Comparison of ENCODE assay signal across 30 cellular contexts in genomic region chr17:22512997-22513538, GRCh38.
DNase-seq lines count a peak whose midpoint lies in the region; ATAC-seq and TF ChIP-seq lines count a peak whose summit lies in the region.
"Had no signal": no experiment of that assay in that cellular context is flagged by ENCODE, and none has a peak within 500 bp of the region (broad histone marks: within the 10 kb centered on the region; RNA-seq: fewer than 3 reads in every experiment).

No MANE protein-coding gene starts in this region.

- H3K4me2 ChIP-seq in PC-9: no peak overlapping the region
- H3K4me2 ChIP-seq: KMS-11 had no signal

- H3K4me1 Mint-ChIP-seq in naive thymus-derived CD4-positive, alpha-beta T cell: peaks cover 0 to 2% (median 0%) of the 10 kb centered on the region in 7 donors
- H3K4me1 Mint-ChIP-seq in stimulated activated naive CD8-positive, alpha-beta T cell treated with anti-CD3 and anti-CD28 coated beads, Interleukin-15, amount 100 ng/mL, for 72 hours: no peaks in the 10 kb centered on the region
- H3K4me1 Mint-ChIP-seq: T-cell had no signal

- POLR2A ChIA-PET in PC-9 (lab: Charles Lee; ENCODE audit: unreplicated experiment): no interaction called here
- POLR2A ChIA-PET in naive thymus-derived CD4-positive, alpha-beta T cell (lab: Charles Lee): no interaction called here

- intact Hi-C loops in PC-9 (cut with micrococcal nuclease; ENCODE audit: unreplicated experiment): no loop called here
- intact Hi-C loops in naive thymus-derived CD4-positive, alpha-beta T cell (cut with micrococcal nuclease): no loop called here

- H3K4me1 ChIP-seq in PC-9 (replicated peaks; ENCODE audit: insufficient read depth): no peaks in the 10 kb centered on the region
- no peaks in the 10 kb centered on the region for H3K4me1 ChIP-seq in naive thymus-derived CD4-positive, alpha-beta T cell (ENCODE audit: control insufficient read depth in 2 of 2, insufficient read depth in 2 of 2, low read length in 2 of 2)
- H3K4me1 ChIP-seq: Caco-2, spleen, tibial nerve had no signal

- peak; percentile 24 for ATAC-seq in naive thymus-derived CD4-positive, alpha-beta T cell
- ATAC-seq in GM18502 (IDR thresholded peaks at IDR 0.05; ENCODE audit: poor library complexity, unreplicated experiment) (no peak), HG03469 (IDR thresholded peaks at IDR 0.05; ENCODE audit: unreplicated experiment) (no peak)
- ATAC-seq in stimulated activated naive CD8-positive, alpha-beta T cell treated with anti-CD3 and anti-CD28 coated beads, Interleukin-15, amount 100 ng/mL, for 72 hours: no peak
- ATAC-seq: stimulated activated naive CD8-positive, alpha-beta T cell treated with anti-CD3 and anti-CD28 coated beads, Interleukin-15, Interleukin-2, amounts not matched to agents 100 U/mL and 50 U/mL, for 24 hours; T-cell had no signal

- no peaks in the 10 kb centered on the region for H4K20me1 ChIP-seq in PC-9 (ENCODE audit: insufficient read depth)

- peaks cover 3 to 26% (median 14%) of the 10 kb centered on the region in 11 donors for H3K9me3 Mint-ChIP-seq in naive thymus-derived CD4-positive, alpha-beta T cell
- peaks cover 0 to 40% of the 10 kb centered on the region in 2 donors for H3K9me3 Mint-ChIP-seq in stimulated activated naive CD8-positive, alpha-beta T cell treated with anti-CD3 and anti-CD28 coated beads, Interleukin-15, amount 100 ng/mL, for 72 hours

- H3K4me3 ChIP-seq in PC-9: no peak overlapping the region
- no peak overlapping the region for H3K4me3 ChIP-seq in naive thymus-derived CD4-positive, alpha-beta T cell (ENCODE audit: low read length)
- H3K4me3 ChIP-seq: coronary artery, spleen, tibial nerve had no signal

- CTCF ChIA-PET in PC-9 (lab: Charles Lee): no interaction called here
- CTCF ChIA-PET in naive thymus-derived CD4-positive, alpha-beta T cell (lab: Charles Lee): no interaction called here

- H3F3A ChIP-seq in PC-9 (ENCODE audit: insufficient read depth, low read depth): no peaks in the 10 kb centered on the region

- no peak overlapping the region for H2AFZ ChIP-seq in PC-9

- H3K9me3 ChIP-seq in PC-9 (ENCODE audit: insufficient read depth, low read depth): no peaks in the 10 kb centered on the region
- H3K9me3 ChIP-seq in naive thymus-derived CD4-positive, alpha-beta T cell (ENCODE audit: control insufficient read depth in 2 of 3, low read length in 3 of 3): peaks cover 0 to 4% (median 0%) of the 10 kb centered on the region in 3 experiments

- peaks cover 0 to 4% (median 0%) of the 10 kb centered on the region in 5 donors for H3K36me3 Mint-ChIP-seq in naive thymus-derived CD4-positive, alpha-beta T cell
- H3K36me3 Mint-ChIP-seq: T-cell had no signal

- no peak overlapping the region for H3K27ac ChIP-seq in PC-9
- H3K27ac ChIP-seq in naive thymus-derived CD4-positive, alpha-beta T cell (ENCODE audit: low read depth, low read length): no peak overlapping the region
- H3K27ac ChIP-seq: coronary artery, KMS-11, spleen, tibial nerve had no signal

- BruUV-seq in PC-9 (replicated peaks; lab: Mats Ljungman, UMichigan): no TSS peak

- H3K27me3 Mint-ChIP-seq in naive thymus-derived CD4-positive, alpha-beta T cell: no peaks in the 10 kb centered on the region
- no peaks in the 10 kb centered on the region for H3K27me3 Mint-ChIP-seq in stimulated activated naive CD8-positive, alpha-beta T cell treated with anti-CD3 and anti-CD28 coated beads, Interleukin-15, amount 100 ng/mL, for 72 hours
- H3K27me3 Mint-ChIP-seq: T-cell had no signal

- DNase-seq in Daoy (ENCODE audit: low read depth): peak; percentile 54
- peak; percentile 17 for DNase-seq in HT1080 (ENCODE audit: low read depth)
- DNase-seq in PC-9: no peak
- DNase-seq in naive thymus-derived CD4-positive, alpha-beta T cell: no peak
- no peak for DNase-seq in CD1c-positive myeloid dendritic cell (ENCODE audit: extremely low spot score)
- no peak for DNase-seq in stimulated activated naive CD8-positive, alpha-beta T cell treated with anti-CD3 and anti-CD28 coated beads, Interleukin-15, amount 100 ng/mL, for 72 hours
- DNase-seq: activated CD4-positive, alpha-beta T cell treated with anti-CD3 and anti-CD28 coated beads for 1 hour; activated naive CD4-positive, alpha-beta T cell treated with anti-CD3 and anti-CD28 coated beads for 36 hours; activated T-cell treated with anti-CD3 and anti-CD28 coated beads, Interleukin-2, amount 50 U/mL, for 72 hours; AML-193; amniotic stem cell; EL; GOT3; kidney glomerular epithelial cell; NCI-H1048; NCI-H2029; NCI-H446; NK-92 treated with Interleukin-12 subunit alpha and Interleukin-12 subunit beta, amount 100 ng/mL, for 24 hours; nucleus accumbens; retina; spleen; stimulated activated CD4-positive, alpha-beta T cell treated with anti-CD3 and anti-CD28 coated beads, Interleukin-4, amount 100 ng/mL, for 1 hour; stimulated activated naive CD8-positive, alpha-beta T cell treated with anti-CD3 and anti-CD28 coated beads, Interleukin-15, Interleukin-2, amounts not matched to agents 100 U/mL and 50 U/mL, for 24 hours; T-cell had no signal

- H3K79me2 ChIP-seq in PC-9 (ENCODE audit: low read depth): no peaks in the 10 kb centered on the region

- peak; percentile 60 for TF ChIP-seq CTCF in PC-9 (conservative IDR thresholded peaks at IDR 0.05)

- no peak overlapping the region for H3K27ac Mint-ChIP-seq in naive thymus-derived CD4-positive, alpha-beta T cell
- H3K27ac Mint-ChIP-seq in stimulated activated naive CD8-positive, alpha-beta T cell treated with anti-CD3 and anti-CD28 coated beads, Interleukin-15, amount 100 ng/mL, for 72 hours: no peak overlapping the region
- H3K27ac Mint-ChIP-seq: activated naive CD4-positive, alpha-beta T cell treated with anti-CD3 and anti-CD28 coated beads for 36 hours; activated T-cell treated with anti-CD3 and anti-CD28 coated beads, Interleukin-2, amount 50 U/mL, for 72 hours; T-cell had no signal

- H3K36me3 ChIP-seq in PC-9 (ENCODE audit: low read depth): no peaks in the 10 kb centered on the region
- H3K36me3 ChIP-seq in naive thymus-derived CD4-positive, alpha-beta T cell (ENCODE audit: control insufficient read depth in 2 of 3, insufficient read depth in 3 of 3, low read length in 3 of 3): no peaks in the 10 kb centered on the region
- H3K36me3 ChIP-seq: spleen, tibial nerve had no signal

- peaks cover 9% of the 10 kb centered on the region; the same call in 1 of the 2 replicates for H3K27me3 ChIP-seq in PC-9 (ENCODE audit: insufficient read depth, low read depth)
- H3K27me3 ChIP-seq in naive thymus-derived CD4-positive, alpha-beta T cell (ENCODE audit: control insufficient read depth in 2 of 2, insufficient read depth in 2 of 2, low read length in 2 of 2): no peaks in the 10 kb centered on the region
- H3K27me3 ChIP-seq: spleen, tibial nerve had no signal

- no peak overlapping the region for H3K4me3 Mint-ChIP-seq in naive thymus-derived CD4-positive, alpha-beta T cell
- H3K4me3 Mint-ChIP-seq in stimulated activated naive CD8-positive, alpha-beta T cell treated with anti-CD3 and anti-CD28 coated beads, Interleukin-15, amount 100 ng/mL, for 72 hours: no peak overlapping the region
- H3K4me3 Mint-ChIP-seq: activated naive CD4-positive, alpha-beta T cell treated with anti-CD3 and anti-CD28 coated beads for 36 hours; activated T-cell treated with anti-CD3 and anti-CD28 coated beads, Interleukin-2, amount 50 U/mL, for 72 hours; T-cell had no signal

- no peaks in the 10 kb centered on the region for H3K9me2 ChIP-seq in PC-9 (ENCODE audit: insufficient read depth)

Comparison
In these comparisons a context has a peak if more than half of its experiments do, and no peak if none do; other contexts are left out.
1. DNase-seq: peak in Daoy (single experiment) and HT1080 (single experiment); none in PC-9 (0 of 2), naive thymus-derived CD4-positive, alpha-beta T cell (0 of 9), CD1c-positive myeloid dendritic cell (single experiment) and stimulated activated naive CD8-positive, alpha-beta T cell treated with anti-CD3 and anti-CD28 coated beads, Interleukin-15, amount 100 ng/mL, for 72 hours (0 of 2).